In the genomic region with DNA sequence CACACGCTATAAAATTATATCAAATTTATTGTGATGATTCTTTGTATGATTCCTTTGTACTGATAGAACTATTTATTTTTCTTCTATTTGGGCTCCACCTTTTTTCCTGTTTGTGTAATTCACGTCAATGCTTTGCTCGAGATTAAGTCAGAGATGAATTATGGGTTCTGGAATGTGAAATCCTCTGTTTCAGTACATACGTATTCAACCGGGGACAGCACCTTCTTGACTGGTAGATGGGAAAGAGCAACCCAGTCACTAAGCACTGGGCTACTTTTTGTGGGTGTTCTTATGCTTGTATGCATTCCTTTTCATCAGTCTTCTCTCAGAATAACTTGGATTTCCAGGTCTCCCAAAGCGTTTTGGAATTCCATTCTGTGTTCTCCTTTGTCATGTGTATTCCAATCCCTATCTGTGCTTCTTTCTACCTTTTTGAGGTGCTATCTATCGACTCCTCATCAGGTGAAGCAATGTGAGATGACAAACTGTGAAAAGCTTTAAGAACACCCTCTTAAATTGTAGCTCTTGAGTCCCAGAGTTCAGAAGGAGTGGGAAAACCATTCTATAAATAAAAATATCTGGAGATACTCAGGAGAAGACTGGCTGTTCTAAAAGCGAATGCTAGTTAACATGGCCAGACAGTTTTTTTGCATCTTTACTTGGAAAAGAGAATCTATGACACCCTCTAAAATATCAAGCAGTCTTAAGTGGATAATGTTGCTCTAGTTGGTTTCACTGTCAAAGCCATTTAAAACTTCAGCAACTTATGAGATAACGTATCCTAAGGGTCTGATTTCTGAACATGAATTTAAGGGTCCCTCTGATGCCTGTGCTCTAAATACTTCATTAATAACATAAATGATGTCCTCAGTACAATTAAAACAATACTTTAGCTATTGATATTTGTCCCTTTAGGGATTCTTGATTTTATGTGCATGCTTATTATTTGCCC, we compare ENCODE assay signal across 10 cellular contexts.
DNase-seq lines count a peak whose midpoint lies in the region; ATAC-seq and TF ChIP-seq lines count a peak whose summit lies in the region.
"Had no signal": no experiment of that assay in that cellular context is flagged by ENCODE, and none has a peak within 500 bp of the region (broad histone marks: within the 10 kb centered on the region; RNA-seq: fewer than 3 reads in every experiment).

No MANE protein-coding gene starts in this region.

- H3K4me3 Mint-ChIP-seq in activated T-cell treated with anti-CD3 and anti-CD28 coated beads, Interleukin-2, amount 50 U/mL, for 72 hours: peak overlapping the region; percentile 7 to 83

- in situ Hi-C loops in brain microvascular endothelial cell (cut with HindIII; ENCODE audit: low pct_ligation_motif_present, low sequenced_read_pairs): no loop called here
- in situ Hi-C loops in transverse colon (cut with MboI; ENCODE audit: low pct_ligation_motif_present in 1 of 4, low pct_unique_long_range_greater_than_20kb in 1 of 4, low sequenced_read_pairs in 3 of 4): no loop called here

- H3K27me3 Mint-ChIP-seq in activated T-cell treated with anti-CD3 and anti-CD28 coated beads, Interleukin-2, amount 50 U/mL, for 72 hours (ENCODE audit: low read depth): peaks cover 13% of the 10 kb centered on the region

- no peak for DNase-seq in activated T-cell treated with anti-CD3 and anti-CD28 coated beads, Interleukin-2, amount 50 U/mL, for 72 hours
- DNase-seq in activated T-cell treated with anti-CD3 and anti-CD28 coated beads for 4 hours (no peak), brain microvascular endothelial cell (peak; percentile 88), left lung (no peak), transverse colon (no peak), activated gamma-delta T cell treated with Interleukin-2 at 50 U/mL for 16 hours (no peak)
- DNase-seq in activated effector memory CD4-positive, alpha-beta T cell treated with anti-CD3 and anti-CD28 coated beads, Interleukin-2, amount 50 U/mL, for 16 hours: no peak
- DNase-seq: NCI-H2227 treated with DMSO at 0.1 percent for 48 hours had no signal

- H3K27me3 ChIP-seq in brain microvascular endothelial cell (replicated peaks): no peaks in the 10 kb centered on the region
- H3K27me3 ChIP-seq in left lung: no peaks in the 10 kb centered on the region
- no peaks in the 10 kb centered on the region for H3K27me3 ChIP-seq in transverse colon
- H3K27me3 ChIP-seq: body of pancreas had no signal

- H3K36me3 ChIP-seq in brain microvascular endothelial cell (replicated peaks) (no peaks in the 10 kb centered on the region), left lung (no peaks in the 10 kb centered on the region), transverse colon (no peaks in the 10 kb centered on the region)

- H3K27ac ChIP-seq in brain microvascular endothelial cell (peak overlapping the region; percentile 91), left lung (peak overlapping the region; percentile 45 to 73), transverse colon (peak overlapping the region; percentile 66 to 68 (median 67))

- no peak for TF ChIP-seq EP300 in transverse colon (IDR thresholded peaks at IDR 0.05; ENCODE audit: low read depth)

- H3K9me3 ChIP-seq in left lung: no peaks in the 10 kb centered on the region
- no peaks in the 10 kb centered on the region for H3K9me3 ChIP-seq in transverse colon
- H3K9me3 ChIP-seq: body of pancreas had no signal

- H3K9me3 Mint-ChIP-seq in activated T-cell treated with anti-CD3 and anti-CD28 coated beads, Interleukin-2, amount 50 U/mL, for 72 hours: peaks cover 0 to 6% of the 10 kb centered on the region in 2 donors

- ATAC-seq in activated T-cell treated with anti-CD3 and anti-CD28 coated beads, Interleukin-2, amount 50 U/mL, for 72 hours (replicated peaks in 1 of 2): no peak
- ATAC-seq in left lung (no peak), GM21526 (IDR thresholded peaks at IDR 0.05; ENCODE audit: low FRiP score, unreplicated experiment) (no peak)

- intact Hi-C loops in left lung (cut with DNase I) (no loop called here), transverse colon (cut with DNase I; ENCODE audit: low total_unique reads) (no loop called here)

- H3K4me1 Mint-ChIP-seq in activated T-cell treated with anti-CD3 and anti-CD28 coated beads, Interleukin-2, amount 50 U/mL, for 72 hours (ENCODE audit: low read depth): peaks cover 25% of the 10 kb centered on the region

- TF ChIP-seq POLR2A in transverse colon (IDR thresholded peaks at IDR 0.05): no peak

- no peak overlapping the region for H3K4me3 ChIP-seq in brain microvascular endothelial cell (ENCODE audit: low read depth, low read length)
- H3K4me3 ChIP-seq in left lung: no peak overlapping the region
- H3K4me3 ChIP-seq in transverse colon: no peak overlapping the region
- H3K4me3 ChIP-seq: body of pancreas had no signal

- peak overlapping the region; percentile 94 for H3K27ac Mint-ChIP-seq in activated T-cell treated with anti-CD3 and anti-CD28 coated beads, Interleukin-2, amount 50 U/mL, for 72 hours

- WGBS in transverse colon (ENCODE audit: low coverage in 1 of 2), 2 donors: 77 to 81% methylated on average over 9 of the region's 9 CpGs

- H3K4me1 ChIP-seq in left lung: peaks cover 0 to 22% of the 10 kb centered on the region in 2 donors
- peaks cover 8 to 39% (median 15%) of the 10 kb centered on the region in 4 donors for H3K4me1 ChIP-seq in transverse colon
- H3K4me1 ChIP-seq: body of pancreas had no signal

- no peak for TF ChIP-seq CTCF in brain microvascular endothelial cell (IDR thresholded peaks at IDR 0.05; ENCODE audit: low read depth, low read length, missing control alignments)
- no peak for TF ChIP-seq CTCF in left lung (IDR thresholded peaks at IDR 0.05)
- no peak for TF ChIP-seq CTCF in transverse colon (IDR thresholded peaks at IDR 0.05)

- peaks cover 6 to 7% of the 10 kb centered on the region in 2 donors for H3K36me3 Mint-ChIP-seq in activated T-cell treated with anti-CD3 and anti-CD28 coated beads, Interleukin-2, amount 50 U/mL, for 72 hours (ENCODE audit: insufficient read depth in 2 of 2)
